In genomic region chr1:201694615-201695335, GRCh38 we compare ENCODE assay signal across 17 cellular contexts.
DNase-seq lines count a peak whose midpoint lies in the region; ATAC-seq and TF ChIP-seq lines count a peak whose summit lies in the region.
"Had no signal": no experiment of that assay in that cellular context is flagged by ENCODE, and none has a peak within 500 bp of the region (broad histone marks: within the 10 kb centered on the region; RNA-seq: fewer than 3 reads in every experiment).

No MANE protein-coding gene starts in this region.

- no peaks in the 10 kb centered on the region; the same call in 1 of the 2 replicates for H3K27me3 Mint-ChIP-seq in WTC11 (ENCODE audit: low read depth)
- peaks cover 26% of the 10 kb centered on the region for H3K27me3 Mint-ChIP-seq in glutamatergic neuron (ENCODE audit: unreplicated experiment)
- H3K27me3 Mint-ChIP-seq: activated CD4-positive, alpha-beta memory T cell treated with anti-CD3 and anti-CD28 coated beads for 36 hours; natural killer cell treated with Interleukin-12 subunit alpha and Interleukin-12 subunit beta and Interleukin-15 and Interleukin-18, amount 100 ng/mL, for 72 hours; stimulated activated naive CD8-positive, alpha-beta T cell treated with anti-CD3 and anti-CD28 coated beads, Interleukin-15, Interleukin-2, amounts not matched to agents 100 ng/mL and 50 ng/mL, for 24 hours had no signal

- ATAC-seq in WTC11 (peak; percentile 22; the same call in 1 of the 2 replicates), HG03565 (IDR thresholded peaks at IDR 0.05; ENCODE audit: unreplicated experiment) (no peak), GM18517 (IDR thresholded peaks at IDR 0.05; ENCODE audit: unreplicated experiment) (no peak)
- ATAC-seq: left colon; natural killer cell treated with Interleukin-12 subunit alpha and Interleukin-12 subunit beta and Interleukin-15 and Interleukin-18, amount 100 ng/mL, for 72 hours had no signal

- 0 out of 2 replicates have a peak overlapping the region, but pooled peaks have one; percentile 29 for H3K27ac Mint-ChIP-seq in WTC11
- H3K27ac Mint-ChIP-seq in glutamatergic neuron (ENCODE audit: unreplicated experiment), result no peak overlapping the region
- H3K27ac Mint-ChIP-seq: activated CD4-positive, alpha-beta memory T cell treated with anti-CD3 and anti-CD28 coated beads for 36 hours; natural killer cell treated with Interleukin-12 subunit alpha and Interleukin-12 subunit beta and Interleukin-15 and Interleukin-18, amount 100 ng/mL, for 72 hours; stimulated activated naive CD8-positive, alpha-beta T cell treated with anti-CD3 and anti-CD28 coated beads, Interleukin-15, Interleukin-2, amounts not matched to agents 100 ng/mL and 50 ng/mL, for 24 hours had no signal

- DNase-seq in NCI-H82 (lab: John Stamatoyannopoulos, UW) (peak; percentile 33), NCI-H82 treated with DMSO at 0.1 percent for 48 hours (lab: John Stamatoyannopoulos, UW; ENCODE audit: unreplicated experiment) (no peak), WTC11 (ENCODE audit: low spot score) (no peak), glutamatergic neuron (peak; percentile 18), posterior vena cava (ENCODE audit: low spot score) (peak; percentile 78), NCI-H69 (lab: John Stamatoyannopoulos, UW) (no peak)
- DNase-seq: activated CD4-positive, alpha-beta memory T cell treated with anti-CD3 and anti-CD28 coated beads for 36 hours; activated effector memory CD4-positive, alpha-beta T cell treated with Interleukin-2 at 50 U/mL for 16 hours; left colon; MM.1S; stimulated activated CD4-positive, alpha-beta T cell treated with anti-CD3 and anti-CD28 coated beads, Interleukin-2, amount 100 ng/mL, for 48 hours; T-helper 9 cell; trophoblast cell had no signal

- intact Hi-C loops in posterior vena cava (cut with DNase I), result loop anchor here in 1 of 2 donors (5.0 kb wide), 1 partner anchor 252 kb away; no protein-coding TSS in a partner anchor

- H3K4me3 Mint-ChIP-seq in WTC11 (no peak overlapping the region), glutamatergic neuron (ENCODE audit: unreplicated experiment) (no peak overlapping the region)
- H3K4me3 Mint-ChIP-seq: activated CD4-positive, alpha-beta memory T cell treated with anti-CD3 and anti-CD28 coated beads for 36 hours; natural killer cell treated with Interleukin-12 subunit alpha and Interleukin-12 subunit beta and Interleukin-15 and Interleukin-18, amount 100 ng/mL, for 72 hours; stimulated activated naive CD8-positive, alpha-beta T cell treated with anti-CD3 and anti-CD28 coated beads, Interleukin-15, Interleukin-2, amounts not matched to agents 100 ng/mL and 50 ng/mL, for 24 hours had no signal

- no peak for TF ChIP-seq CTCF in WTC11 (IDR thresholded peaks at IDR 0.05)
- no peak for TF ChIP-seq CTCF in glutamatergic neuron (IDR thresholded peaks at IDR 0.05; ENCODE audit: partially characterized antibody, unreplicated experiment)

- peaks cover 9% of the 10 kb centered on the region for H3K4me1 Mint-ChIP-seq in WTC11
- peaks cover 51% of the 10 kb centered on the region for H3K4me1 Mint-ChIP-seq in glutamatergic neuron (ENCODE audit: low read depth, unreplicated experiment)

- CTCF ChIA-PET in WTC11 (lab: Charles Lee), result interaction anchor here (0.7 to 4.6 kb wide), 10 partner anchors 10 to 666 kb away, joined by 3 to 26 read pairs (median 6); no protein-coding TSS in a partner anchor

- H3K36me3 Mint-ChIP-seq in WTC11 (0 out of 2 replicates have a peak, but pooled peaks cover 2% of the 10 kb centered on the region), glutamatergic neuron (ENCODE audit: unreplicated experiment) (no peaks in the 10 kb centered on the region)
- H3K36me3 Mint-ChIP-seq: activated CD4-positive, alpha-beta memory T cell treated with anti-CD3 and anti-CD28 coated beads for 36 hours; natural killer cell treated with Interleukin-12 subunit alpha and Interleukin-12 subunit beta and Interleukin-15 and Interleukin-18, amount 100 ng/mL, for 72 hours had no signal

- POLR2A ChIA-PET in WTC11 (lab: Charles Lee), result no interaction called here

- H3K9me3 Mint-ChIP-seq in WTC11 (peaks cover 3% of the 10 kb centered on the region; the same call in 1 of the 2 replicates), glutamatergic neuron (ENCODE audit: unreplicated experiment) (peaks cover 31% of the 10 kb centered on the region)
- H3K9me3 Mint-ChIP-seq: activated CD4-positive, alpha-beta memory T cell treated with anti-CD3 and anti-CD28 coated beads for 36 hours; natural killer cell treated with Interleukin-12 subunit alpha and Interleukin-12 subunit beta and Interleukin-15 and Interleukin-18, amount 100 ng/mL, for 72 hours; stimulated activated naive CD8-positive, alpha-beta T cell treated with anti-CD3 and anti-CD28 coated beads, Interleukin-15, Interleukin-2, amounts not matched to agents 100 ng/mL and 50 ng/mL, for 24 hours had no signal

TF ChIP-seq in WTC11, 78 proteins besides CTCF, POLR2A, EP300 and RAD21 (continues in another document):
- TF ChIP-seq FOXJ3 (CRISPR knock-in tag; IDR thresholded peaks at IDR 0.05; ENCODE audit: borderline replicate concordance) (no peak), SMAD4 (CRISPR knock-in tag; IDR thresholded peaks at IDR 0.05) (no peak), ZNF671 (CRISPR knock-in tag; IDR thresholded peaks at IDR 0.05) (no peak), ATF2 (CRISPR knock-in tag; IDR thresholded peaks at IDR 0.05; ENCODE audit: borderline replicate concordance, low read depth) (no peak), NFYB (CRISPR knock-in tag; conservative IDR thresholded peaks at IDR 0.05; ENCODE audit: low read depth) (no peak), CREM (CRISPR knock-in tag; IDR thresholded peaks at IDR 0.05) (no peak), USF1 (CRISPR knock-in tag; IDR thresholded peaks at IDR 0.05) (no peak), MLX (CRISPR knock-in tag; IDR thresholded peaks at IDR 0.05) (no peak), TEAD1 (CRISPR knock-in tag; IDR thresholded peaks at IDR 0.05) (no peak), PRRX2 (CRISPR knock-in tag; IDR thresholded peaks at IDR 0.05) (no peak), SP1 (CRISPR knock-in tag; conservative IDR thresholded peaks at IDR 0.05) (no peak), FOXP4 (CRISPR knock-in tag; IDR thresholded peaks at IDR 0.05) (no peak), FOXP1 (CRISPR knock-in tag; IDR thresholded peaks at IDR 0.05; ENCODE audit: borderline replicate concordance) (no peak)

Comparison
In these comparisons a context has a peak if more than half of its experiments do, and no peak if none do; other contexts are left out.
1. DNase-seq: peak in NCI-H82 (single experiment), glutamatergic neuron (single experiment) and posterior vena cava (single experiment); none in NCI-H82 treated with DMSO at 0.1 percent for 48 hours (single experiment), WTC11 (single experiment) and NCI-H69 (single experiment).